1 cellular context compared by ENCODE assay signal in genomic region chr5:59276277-59276647, GRCh38.
TF ChIP-seq lines count a peak whose summit lies in the region.

No MANE protein-coding gene starts in this region.

TF ChIP-seq in IMR-90, 13 proteins besides CTCF, POLR2A, EP300 and RAD21 (continued from another document):
- TF ChIP-seq USF2 (IDR thresholded peaks at IDR 0.05; ENCODE audit: low read depth, low read length), result no peak
